Comparison of ENCODE assay signal across 30 cellular contexts in genomic region chr22:45922256-45922655, GRCh38. TPM values are rescaled to one million over a fixed set of nuclear protein-coding genes. Genes with fewer than 3 reads are reported as not detected.
"Had no signal": no experiment of that assay in that cellular context is flagged by ENCODE, and none has a peak within 500 bp of the region (broad histone marks: within the 10 kb centered on the region; RNA-seq: fewer than 3 reads in every experiment).

No MANE protein-coding gene starts in this region.

- DNase-seq: dermis blood vessel endothelial cell; effector memory CD4-positive, alpha-beta T cell; foreskin keratinocyte; heart left ventricle; left cardiac atrium; left lung; mesenchymal stem cell; mucosa of descending colon; naive B cell; pancreas; stimulated activated CD4-positive, alpha-beta T cell treated with anti-CD3 and anti-CD28 coated beads, Interleukin-12 subunit alpha, Interleukin-12 subunit beta, amount 100 ng/mL, for 4 hours; stimulated activated CD4-positive, alpha-beta T cell treated with anti-CD3 and anti-CD28 coated beads, Interleukin-1b, Interleukin-23, amount 100 ng/mL, for 48 hours; stimulated activated CD4-positive, alpha-beta T cell treated with anti-CD3 and anti-CD28 coated beads, Interleukin-4, amount 100 ng/mL, for 1 hour; stimulated activated naive CD4-positive, alpha-beta T cell treated with Interleukin-2 at 50 U/mL for 16 hours; stomach; thyroid gland; trophoblast cell had no signal

- H3K4me3 ChIP-seq: esophagus muscularis mucosa, gastroesophageal sphincter, heart left ventricle, hepatocyte, left lung, mucosa of descending colon, pancreas, smooth muscle cell, stomach, thyroid gland, vagina had no signal

- H3K27ac ChIP-seq: esophagus muscularis mucosa, foreskin keratinocyte, gastroesophageal sphincter, heart left ventricle, hepatocyte, left lung, neutrophil, pancreas, stomach, thyroid gland, vagina had no signal

- H3K27me3 ChIP-seq: foreskin keratinocyte, hepatocyte, pancreas, thyroid gland, vagina had no signal

- H3K36me3 ChIP-seq: esophagus muscularis mucosa, gastroesophageal sphincter, heart left ventricle, left lung, neutrophil, pancreas, stomach, thyroid gland, vagina had no signal

RNA-seq across cellular contexts. Expression of gene WNT7B, which starts 54.7 kb away (rescaled TPM):
- total RNA-seq: dermis blood vessel endothelial cell; endothelial cell of umbilical vein; esophagus muscularis mucosa; left cardiac atrium; lung microvascular endothelial cell; mucosa of descending colon; natural killer cell treated with Interleukin-12 subunit alpha and Interleukin-12 subunit beta and Interleukin-15 and Interleukin-18, amount 100 ng/mL, for 72 hours; posterior vena cava; sciatic nerve; stomach; subcutaneous adipose tissue had no signal
- polyA plus RNA-seq: endothelial cell of umbilical vein, fibroblast of lung, heart left ventricle had no signal
